16 cellular contexts compared by ENCODE assay signal in the genomic region with DNA sequence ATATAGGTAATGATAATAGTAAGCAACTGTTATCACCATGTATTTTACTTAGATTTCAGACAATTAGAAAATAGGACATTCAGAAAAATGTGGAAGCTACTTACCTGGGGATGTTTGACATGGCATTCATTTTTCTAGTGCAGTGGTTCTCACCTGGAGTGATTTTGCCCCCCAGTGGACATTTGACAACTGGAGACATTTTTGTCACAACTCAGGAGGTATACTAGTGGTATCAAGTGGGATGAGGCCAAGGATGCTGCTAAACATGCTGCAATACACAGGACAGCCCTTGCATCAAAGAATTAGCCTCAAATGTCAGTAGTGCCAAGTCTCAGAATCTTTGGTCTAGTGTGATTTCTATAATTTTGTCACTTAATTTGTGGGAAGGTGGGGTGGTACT. TPM values are rescaled to one million over a fixed set of nuclear protein-coding genes. Genes with fewer than 3 reads are reported as not detected.
DNase-seq lines count a peak whose midpoint lies in the region; ATAC-seq and TF ChIP-seq lines count a peak whose summit lies in the region.
"Had no signal": no experiment of that assay in that cellular context is flagged by ENCODE, and none has a peak within 500 bp of the region (broad histone marks: within the 10 kb centered on the region; RNA-seq: fewer than 3 reads in every experiment).

No MANE protein-coding gene starts in this region.

- no peak overlapping the region for H2AFZ ChIP-seq in Loucy (ENCODE audit: low read length)

- H3K9ac ChIP-seq in Loucy (ENCODE audit: low read depth, low read length, poor library complexity, severe bottlenecking): no peak overlapping the region

- CTCF ChIA-PET in CD8-positive, alpha-beta memory T cell (lab: Charles Lee): no interaction called here

- no peak overlapping the region for H3K27ac Mint-ChIP-seq in chondrocyte (ENCODE audit: unreplicated experiment)
- peak overlapping the region in 2 of 8 donors; percentile 15 to 63 for H3K27ac Mint-ChIP-seq in CD8-positive, alpha-beta memory T cell
- H3K27ac Mint-ChIP-seq: activated naive CD4-positive, alpha-beta T cell treated with anti-CD3 and anti-CD28 coated beads, Interleukin-2, amount 50 U/mL, for 72 hours had no signal

- no peaks in the 10 kb centered on the region for H3K27me3 Mint-ChIP-seq in chondrocyte (ENCODE audit: low read depth)
- H3K27me3 Mint-ChIP-seq in CD8-positive, alpha-beta memory T cell: no peaks in the 10 kb centered on the region

- no peak for TF ChIP-seq EP300 in suprapubic skin (IDR thresholded peaks at IDR 0.05)

- no peak for DNase-seq in GM12864 (ENCODE audit: low read depth)
- DNase-seq in chondrocyte (ENCODE audit: low spot score): no peak
- DNase-seq in CD8-positive, alpha-beta memory T cell: no peak
- DNase-seq in Peyer's patch: no peak
- DNase-seq in suprapubic skin (ENCODE audit: low spot score in 2 of 2): no peak
- DNase-seq: AML-193; EL; left colon; NCI-H1436 treated with DMSO at 0.1 percent for 48 hours; NCI-H526 treated with DMSO at 0.1 percent for 48 hours; stimulated activated CD4-positive, alpha-beta T cell treated with anti-CD3 and anti-CD28 coated beads, Interleukin-2, amount 100 ng/mL, for 24 hours had no signal

- no peak overlapping the region for H3K4me3 Mint-ChIP-seq in chondrocyte (ENCODE audit: unreplicated experiment)
- no peak overlapping the region for H3K4me3 Mint-ChIP-seq in CD8-positive, alpha-beta memory T cell

- H3K27me3 ChIP-seq in Loucy (ENCODE audit: insufficient read depth, low read length, poor library complexity, severe bottlenecking): no peaks in the 10 kb centered on the region
- no peaks in the 10 kb centered on the region for H3K27me3 ChIP-seq in CD8-positive, alpha-beta memory T cell (ENCODE audit: insufficient read depth, low read length, poor library complexity, severe bottlenecking)
- no peaks in the 10 kb centered on the region for H3K27me3 ChIP-seq in Peyer's patch
- H3K27me3 ChIP-seq in suprapubic skin: no peaks in the 10 kb centered on the region
- H3K27me3 ChIP-seq: SJSA1 had no signal

- H3K9me2 ChIP-seq in Loucy (replicated peaks; ENCODE audit: low read depth, low read length): no peaks in the 10 kb centered on the region

- H4K20me1 ChIP-seq in Loucy (ENCODE audit: insufficient read depth, low read length, poor library complexity, severe bottlenecking): no peaks in the 10 kb centered on the region

- peaks cover 8% of the 10 kb centered on the region for H3K9me3 Mint-ChIP-seq in chondrocyte (ENCODE audit: low read depth)
- no peaks in the 10 kb centered on the region for H3K9me3 Mint-ChIP-seq in CD8-positive, alpha-beta memory T cell
- H3K9me3 Mint-ChIP-seq: activated naive CD4-positive, alpha-beta T cell treated with anti-CD3 and anti-CD28 coated beads, Interleukin-2, amount 50 U/mL, for 72 hours had no signal

- TF ChIP-seq POLR2A in Peyer's patch (IDR thresholded peaks at IDR 0.05) (no peak), suprapubic skin (IDR thresholded peaks at IDR 0.05) (no peak)

- H3K4me1 ChIP-seq in Loucy (ENCODE audit: insufficient read depth, low read length, poor library complexity, severe bottlenecking) (no peaks in the 10 kb centered on the region), Peyer's patch (no peaks in the 10 kb centered on the region), suprapubic skin (no peaks in the 10 kb centered on the region)
- H3K4me1 ChIP-seq in CD8-positive, alpha-beta memory T cell (ENCODE audit: insufficient read depth, low read length): no peaks in the 10 kb centered on the region
- H3K4me1 ChIP-seq: SJSA1 had no signal

- TF ChIP-seq CTCF in 22Rv1 (IDR thresholded peaks at IDR 0.05): 0 out of 2 replicates have a peak, but pooled peaks have one; percentile 13
- TF ChIP-seq CTCF in GM12864 (IDR thresholded peaks at IDR 0.05; ENCODE audit: low read depth, low read length, missing control alignments): peak; percentile 16
- TF ChIP-seq CTCF in Loucy (conservative IDR thresholded peaks at IDR 0.05; ENCODE audit: low read length): peak; percentile 31
- peak; percentile 25 for TF ChIP-seq CTCF in chondrocyte (IDR thresholded peaks at IDR 0.05)
- peak in 1 of 6 experiments; percentile 10 for TF ChIP-seq CTCF in Peyer's patch (IDR thresholded peaks at IDR 0.05)
- no peak for TF ChIP-seq CTCF in suprapubic skin (IDR thresholded peaks at IDR 0.05)

- no peaks in the 10 kb centered on the region for H3F3A ChIP-seq in Loucy (ENCODE audit: low read depth)

- H3K36me3 ChIP-seq in Loucy (ENCODE audit: insufficient read depth, low read length) (peaks cover 5% of the 10 kb centered on the region; the same call in 1 of the 2 replicates), Peyer's patch (peaks cover 0 to 10% (median 0%) of the 10 kb centered on the region in 3 donors), suprapubic skin (peaks cover 13% of the 10 kb centered on the region)
- H3K36me3 ChIP-seq in CD8-positive, alpha-beta memory T cell (ENCODE audit: insufficient read depth, low read length): no peaks in the 10 kb centered on the region

- H3K36me3 Mint-ChIP-seq in chondrocyte (ENCODE audit: low read depth): peaks cover 9% of the 10 kb centered on the region
- peaks cover 5 to 18% (median 11%) of the 10 kb centered on the region in 3 donors for H3K36me3 Mint-ChIP-seq in CD8-positive, alpha-beta memory T cell

- no peak for ATAC-seq in GM21825 (IDR thresholded peaks at IDR 0.05; ENCODE audit: unreplicated experiment)
- ATAC-seq: activated naive CD4-positive, alpha-beta T cell treated with anti-CD3 and anti-CD28 coated beads, Interleukin-2, amount 50 U/mL, for 72 hours; left colon had no signal

- H3K27ac ChIP-seq in 22Rv1 (no peak overlapping the region), Peyer's patch (no peak overlapping the region), suprapubic skin (no peak overlapping the region)
- H3K27ac ChIP-seq in CD8-positive, alpha-beta memory T cell (ENCODE audit: low read depth, low read length): no peak overlapping the region
- H3K27ac ChIP-seq: SJSA1 had no signal

- no peak overlapping the region for H3K4me3 ChIP-seq in GM12864 (ENCODE audit: low read depth, low read length)
- no peak overlapping the region for H3K4me3 ChIP-seq in Loucy (ENCODE audit: low read length, poor library complexity, severe bottlenecking)
- H3K4me3 ChIP-seq in CD8-positive, alpha-beta memory T cell (ENCODE audit: low read length): no peak overlapping the region
- H3K4me3 ChIP-seq in Peyer's patch: no peak overlapping the region
- no peak overlapping the region for H3K4me3 ChIP-seq in suprapubic skin
- H3K4me3 ChIP-seq: SJSA1 had no signal

- H3K9me3 ChIP-seq in Loucy (ENCODE audit: insufficient read depth, low read depth, low read length): no peaks in the 10 kb centered on the region
- no peaks in the 10 kb centered on the region for H3K9me3 ChIP-seq in CD8-positive, alpha-beta memory T cell (ENCODE audit: low read length)
- no peaks in the 10 kb centered on the region for H3K9me3 ChIP-seq in Peyer's patch
- no peaks in the 10 kb centered on the region for H3K9me3 ChIP-seq in suprapubic skin
- H3K9me3 ChIP-seq: SJSA1 had no signal

- H3K4me2 ChIP-seq in Loucy (ENCODE audit: low read depth, low read length, poor library complexity, severe bottlenecking): no peak overlapping the region

- H3K79me2 ChIP-seq in Loucy (ENCODE audit: insufficient read depth, low read length): no peaks in the 10 kb centered on the region

- H3K4me1 Mint-ChIP-seq in chondrocyte (ENCODE audit: low read depth): no peaks in the 10 kb centered on the region
- H3K4me1 Mint-ChIP-seq in CD8-positive, alpha-beta memory T cell: peaks cover 3 to 4% (median 3%) of the 10 kb centered on the region in 3 donors

- POLR2A ChIA-PET in CD8-positive, alpha-beta memory T cell (lab: Charles Lee): no interaction called here

RNA-seq across cellular contexts. Expression of gene NUS1, which starts 36.1 kb away (rescaled TPM):
- total RNA-seq in chondrocyte (28.4 to 31.6 TPM (median 30.6 TPM) in 3 replicates), Peyer's patch (10 to 100 TPM; 13.1 to 19.0 (median 17.1) TPM), suprapubic skin (10 to 100 TPM; 13.5 to 17.9 (median 15.2) TPM)
- total RNA-seq in CD8-positive, alpha-beta memory T cell: 10 to 100 TPM; 62.5 to 62.6 TPM
- polyA plus RNA-seq in CD8-positive, alpha-beta memory T cell: 16.0 TPM

Comparison
In these comparisons a context has a peak if more than half of its experiments do, and no peak if none do; other contexts are left out.
1. CTCF ChIP-seq: peak in 22Rv1 (single experiment), GM12864 (single experiment), Loucy (single experiment) and chondrocyte (single experiment); none in suprapubic skin (0 of 2).